Comparison of ENCODE assay signal across 12 cellular contexts in the genomic region with DNA sequence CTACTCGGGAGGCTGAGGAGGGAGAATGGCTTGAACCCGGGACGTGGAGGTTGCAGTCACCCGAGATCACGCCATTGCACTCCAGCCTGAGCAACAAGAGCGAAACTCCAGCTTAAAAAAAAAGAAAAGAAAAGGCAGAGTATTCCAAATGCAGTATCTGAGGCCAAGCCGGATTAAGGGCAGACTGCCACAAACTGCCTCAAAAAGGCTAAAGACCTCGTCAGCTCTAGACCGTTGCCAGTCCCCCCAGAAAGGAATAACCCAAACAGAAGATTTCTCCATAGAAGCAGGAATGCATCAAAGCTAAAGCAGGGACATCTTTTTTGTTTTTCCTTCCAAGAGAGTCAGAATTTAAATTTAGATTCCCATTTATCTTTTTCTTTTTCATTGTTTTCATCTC.
DNase-seq lines count a peak whose midpoint lies in the region; ATAC-seq and TF ChIP-seq lines count a peak whose summit lies in the region.
"Had no signal": no experiment of that assay in that cellular context is flagged by ENCODE, and none has a peak within 500 bp of the region (broad histone marks: within the 10 kb centered on the region; RNA-seq: fewer than 3 reads in every experiment).

No MANE protein-coding gene starts in this region.

- TF ChIP-seq CTCF in fibroblast of pulmonary artery (IDR thresholded peaks at IDR 0.05; ENCODE audit: low read length, missing control alignments) (no peak), mucosa of descending colon (IDR thresholded peaks at IDR 0.05) (no peak), suprapubic skin (IDR thresholded peaks at IDR 0.05) (no peak)

- no peak for TF ChIP-seq POLR2A in suprapubic skin (IDR thresholded peaks at IDR 0.05)

- H3K4me1 ChIP-seq in mucosa of descending colon (ENCODE audit: low read depth) (no peaks in the 10 kb centered on the region), suprapubic skin (peaks cover 37% of the 10 kb centered on the region)

- H3K4me1 Mint-ChIP-seq in activated T-cell treated with anti-CD3 and anti-CD28 coated beads, Interleukin-2, amount 50 U/mL, for 72 hours (ENCODE audit: low read depth) = no peaks in the 10 kb centered on the region
- H3K4me1 Mint-ChIP-seq: activated naive CD4-positive, alpha-beta T cell treated with anti-CD3 and anti-CD28 coated beads, Interleukin-2, amount 10 ng/mL, durations not matched to agents 7 days and 5 days had no signal

- WGBS in suprapubic skin = 60% methylated on average over 9 of the region's 9 CpGs

- H3K4me3 ChIP-seq in fibroblast of pulmonary artery (replicated peaks; ENCODE audit: low read depth, low read length) (no peak overlapping the region), mucosa of descending colon (no peak overlapping the region), suprapubic skin (no peak overlapping the region)
- H3K4me3 ChIP-seq: GM12878, SK-N-MC had no signal

- peaks cover 26% of the 10 kb centered on the region for H3K27me3 Mint-ChIP-seq in activated T-cell treated with anti-CD3 and anti-CD28 coated beads, Interleukin-2, amount 50 U/mL, for 72 hours (ENCODE audit: low read depth)

- no peak overlapping the region for H3K27ac Mint-ChIP-seq in activated T-cell treated with anti-CD3 and anti-CD28 coated beads, Interleukin-2, amount 50 U/mL, for 72 hours
- H3K27ac Mint-ChIP-seq: activated naive CD4-positive, alpha-beta T cell treated with anti-CD3 and anti-CD28 coated beads, Interleukin-2, amount 10 ng/mL, durations not matched to agents 7 days and 5 days had no signal

- peak overlapping the region; percentile 78 for H3K27ac ChIP-seq in suprapubic skin
- H3K27ac ChIP-seq: SK-N-MC had no signal

- H3K36me3 ChIP-seq in mucosa of descending colon (ENCODE audit: low read depth) (no peaks in the 10 kb centered on the region), suprapubic skin (peaks cover 2% of the 10 kb centered on the region)

- H3K9me3 ChIP-seq in mucosa of descending colon (no peaks in the 10 kb centered on the region), suprapubic skin (no peaks in the 10 kb centered on the region)

- TF ChIP-seq EP300 in suprapubic skin (IDR thresholded peaks at IDR 0.05) = no peak

- intact Hi-C loops in mucosa of descending colon (cut with DNase I, micrococcal nuclease) = no loop called here

- ATAC-seq in mucosa of descending colon = peak; percentile 36
- no peak for ATAC-seq in activated T-cell treated with anti-CD3 and anti-CD28 coated beads, Interleukin-2, amount 50 U/mL, for 72 hours (replicated peaks in 1 of 2)
- ATAC-seq: GM12878 had no signal

- no peaks in the 10 kb centered on the region for H3K27me3 ChIP-seq in suprapubic skin

- H3K36me3 Mint-ChIP-seq in activated T-cell treated with anti-CD3 and anti-CD28 coated beads, Interleukin-2, amount 50 U/mL, for 72 hours (ENCODE audit: insufficient read depth in 2 of 2) = no peaks in the 10 kb centered on the region
- H3K36me3 Mint-ChIP-seq: activated naive CD4-positive, alpha-beta T cell treated with anti-CD3 and anti-CD28 coated beads, Interleukin-2, amount 10 ng/mL, durations not matched to agents 7 days and 5 days had no signal

- no peaks in the 10 kb centered on the region for H3K9me3 Mint-ChIP-seq in activated T-cell treated with anti-CD3 and anti-CD28 coated beads, Interleukin-2, amount 50 U/mL, for 72 hours
- H3K9me3 Mint-ChIP-seq: activated naive CD4-positive, alpha-beta T cell treated with anti-CD3 and anti-CD28 coated beads, Interleukin-2, amount 10 ng/mL, durations not matched to agents 7 days and 5 days had no signal

- DNase-seq in NCI-H446 (lab: John Stamatoyannopoulos, UW) = peak; percentile 61 to 86
- peak; percentile 83 for DNase-seq in fibroblast of pulmonary artery (ENCODE audit: low read depth)
- peak in 1 of 3 donors; percentile 54 for DNase-seq in mucosa of descending colon
- DNase-seq in suprapubic skin (ENCODE audit: low spot score in 2 of 2) = peak; percentile 82
- DNase-seq in activated T-cell treated with anti-CD3 and anti-CD28 coated beads, Interleukin-2, amount 50 U/mL, for 72 hours = no peak
- DNase-seq in T1000 (lab: John Stamatoyannopoulos, UW) = no peak
- no peak for DNase-seq in HuH-7.5 (ENCODE audit: low spot score)
- no peak for DNase-seq in COLO829 (ENCODE audit: low spot score)
- DNase-seq: activated naive CD4-positive, alpha-beta T cell treated with anti-CD3 and anti-CD28 coated beads, Interleukin-2, amount 10 ng/mL, durations not matched to agents 7 days and 5 days; NCI-H1105 had no signal

- no peak overlapping the region for H3K4me3 Mint-ChIP-seq in activated T-cell treated with anti-CD3 and anti-CD28 coated beads, Interleukin-2, amount 50 U/mL, for 72 hours
- H3K4me3 Mint-ChIP-seq: activated naive CD4-positive, alpha-beta T cell treated with anti-CD3 and anti-CD28 coated beads, Interleukin-2, amount 10 ng/mL, durations not matched to agents 7 days and 5 days had no signal

Comparison
In these comparisons a context has a peak if more than half of its experiments do, and no peak if none do; other contexts are left out.
1. DNase-seq: peak in NCI-H446 (2 of 2), fibroblast of pulmonary artery (single experiment) and suprapubic skin (2 of 2); none in activated T-cell treated with anti-CD3 and anti-CD28 coated beads, Interleukin-2, amount 50 U/mL, for 72 hours (0 of 2), T1000 (single experiment), HuH-7.5 (single experiment) and COLO829 (single experiment).